In the genomic region with DNA sequence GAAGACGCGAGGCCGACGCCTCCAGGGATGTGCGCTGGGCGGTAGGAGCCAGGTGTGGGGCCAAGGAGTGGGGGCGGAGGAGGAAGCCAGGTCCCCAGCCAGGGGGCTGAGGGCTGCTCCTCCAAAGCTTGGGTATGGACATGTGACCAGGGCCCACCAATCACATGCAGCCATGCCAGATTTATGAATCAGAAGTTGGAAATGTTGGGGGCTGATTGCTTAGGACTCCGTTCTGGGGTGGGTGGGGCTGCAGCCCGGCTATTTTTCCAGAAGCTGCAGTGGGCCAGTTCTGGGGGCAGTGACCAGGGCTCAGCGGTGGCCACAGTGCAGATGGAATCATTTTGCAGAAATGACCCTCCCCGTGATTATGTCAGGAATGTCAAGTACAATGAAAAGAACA, we compare ENCODE assay signal across 8 cellular contexts.
A peak's percentile ranks its signal among the peaks of the same experiment; 100 is the strongest.
DNase-seq lines count a peak whose midpoint lies in the region; ATAC-seq and TF ChIP-seq lines count a peak whose summit lies in the region.

No MANE protein-coding gene starts in this region.

- peak overlapping the region; percentile 83 for H2AFZ ChIP-seq in mammary epithelial cell (ENCODE audit: low read depth, low read length)

- DNase-seq in AG09309 (ENCODE audit: low read depth) (peak; percentile 75), HFF-Myc (ENCODE audit: extremely low read depth, low read depth) (peak; percentile 83), mammary epithelial cell (peak; percentile 37), mucosa of gallbladder (ENCODE audit: low spot score) (peak; percentile 31), RKO (ENCODE audit: low spot score) (no peak), middle frontal gyrus (ENCODE audit: extremely low spot score, low spot score) (no peak)

- no peaks in the 10 kb centered on the region for H3K79me2 ChIP-seq in mammary epithelial cell (ENCODE audit: insufficient read depth, low read length)

- in situ Hi-C loops in mammary epithelial cell (cut with MboI; ENCODE audit: low sequenced_read_pairs in 2 of 2), result no loop called here

- no TSS peak for BruUV-seq in mammary epithelial cell (replicated peaks; lab: Mats Ljungman, UMichigan)

- intact Hi-C loops in mammary epithelial cell (cut with micrococcal nuclease), result loop anchor here (2.0 kb wide), 1 partner anchor 14 kb away; no protein-coding TSS in a partner anchor

- peaks cover 24% of the 10 kb centered on the region for H3K4me1 ChIP-seq in mammary epithelial cell (ENCODE audit: insufficient read depth, low read length)

- dilution Hi-C loops in mammary epithelial cell (cut with HindIII; ENCODE audit: low sequenced_read_pairs), result no loop called here

- no peaks in the 10 kb centered on the region for H3K36me3 ChIP-seq in mammary epithelial cell (ENCODE audit: insufficient read depth, low read length)

- CTCF ChIA-PET in mammary epithelial cell (lab: Charles Lee; ENCODE audit: low non-redundant PET), result no interaction called here

- TF ChIP-seq CTCF in AG09309 (IDR thresholded peaks at IDR 0.05; ENCODE audit: control insufficient read depth, insufficient read depth, low read depth, low read length, missing control alignments) (no peak), HFF-Myc (IDR thresholded peaks at IDR 0.05; ENCODE audit: low read depth, low read length, missing control alignments) (no peak), mammary epithelial cell (conservative IDR thresholded peaks at IDR 0.05 in 1 of 2, IDR thresholded peaks at IDR 0.05 in 1 of 2; ENCODE audit: extremely low read depth in 1 of 2, insufficient read depth in 1 of 2, low read depth in 1 of 2, low read length in 2 of 2) (no peak)

- H4K20me1 ChIP-seq in mammary epithelial cell (ENCODE audit: insufficient read depth, low read length), result no peaks in the 10 kb centered on the region

- no peak for ATAC-seq in GM21528 (IDR thresholded peaks at IDR 0.05; ENCODE audit: low FRiP score, unreplicated experiment)
- no peak for ATAC-seq in HG03159 (IDR thresholded peaks at IDR 0.05; ENCODE audit: unreplicated experiment)

- 36% methylated on average over 7 of the region's 11 CpGs for WGBS in mammary epithelial cell (ENCODE audit: low coverage, missing lambda C conversion rate)

- H3K27me3 ChIP-seq in mammary epithelial cell (ENCODE audit: insufficient read depth, low read length), result no peaks in the 10 kb centered on the region

- no peaks in the 10 kb centered on the region for H3K9me3 ChIP-seq in mammary epithelial cell (replicated peaks; ENCODE audit: insufficient read depth, low read length)

- H3K27ac ChIP-seq in mammary epithelial cell (ENCODE audit: insufficient read depth, low read depth, low read length), result no peak overlapping the region

- no peak overlapping the region for H3K9ac ChIP-seq in mammary epithelial cell (ENCODE audit: insufficient read depth, low read length)

- H3K4me3 ChIP-seq in AG09309 (ENCODE audit: control insufficient read depth, low read depth, low read length) (peak overlapping the region; percentile 9), HFF-Myc (replicated peaks; ENCODE audit: low read depth, low read length) (no peak overlapping the region), mammary epithelial cell (replicated peaks in 1 of 3; ENCODE audit: insufficient read depth in 1 of 3, low read depth in 2 of 3, low read length in 3 of 3) (no peak overlapping the region)

- peak overlapping the region; percentile 69 for H3K4me2 ChIP-seq in mammary epithelial cell (ENCODE audit: insufficient read depth, low read depth, low read length)

Comparison
In these comparisons a context has a peak if more than half of its experiments do, and no peak if none do; other contexts are left out.
1. DNase-seq: peak in AG09309 (single experiment), HFF-Myc (single experiment), mammary epithelial cell (single experiment) and mucosa of gallbladder (single experiment); none in RKO (single experiment) and middle frontal gyrus (single experiment).